ENCODE assay signal across 11 cellular contexts in the genomic region with DNA sequence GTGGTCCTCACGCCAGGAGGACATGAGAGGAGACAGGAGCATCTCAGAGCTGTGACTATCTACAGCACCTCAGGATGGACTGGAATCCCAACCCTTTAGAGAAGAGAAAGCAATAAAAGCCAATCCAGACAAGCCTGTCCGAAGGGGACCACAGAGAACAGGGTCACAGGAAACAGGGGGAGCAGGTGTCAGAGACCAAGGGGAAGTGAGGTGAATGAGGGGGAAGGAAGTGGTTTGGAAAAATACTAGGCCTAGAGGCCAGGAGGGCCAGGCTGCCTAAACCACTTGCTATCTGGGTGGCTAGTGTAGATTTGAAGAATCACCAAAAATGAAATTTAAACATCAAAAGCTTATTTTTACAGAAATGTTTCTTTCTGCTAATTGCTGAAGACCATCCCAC. TPM values are rescaled to one million over a fixed set of nuclear protein-coding genes. Genes with fewer than 3 reads are reported as not detected.
DNase-seq lines count a peak whose midpoint lies in the region; ATAC-seq, FAIRE-seq and TF ChIP-seq lines count a peak whose summit lies in the region.
"Had no signal": no experiment of that assay in that cellular context is flagged by ENCODE, and none has a peak within 500 bp of the region (broad histone marks: within the 10 kb centered on the region; RNA-seq: fewer than 3 reads in every experiment).

No MANE protein-coding gene starts in this region.

- TF ChIP-seq POLR2A in GM12891 (IDR thresholded peaks at IDR 0.05; ENCODE audit: low read depth, low read length): no peak

- ATAC-seq in GM19468 (IDR thresholded peaks at IDR 0.05; ENCODE audit: extremely low read depth, unreplicated experiment) (peak; percentile 34), HG03159 (IDR thresholded peaks at IDR 0.05; ENCODE audit: unreplicated experiment) (peak; percentile 89)

- peak overlapping the region; percentile 97 for H3K27ac ChIP-seq in angular gyrus (ENCODE audit: low read depth, low read length)
- H3K27ac ChIP-seq: prostate gland had no signal

- DNase-seq in GDM1 (lab: John Stamatoyannopoulos, UW) (peak; percentile 75), amniotic stem cell (lab: John Stamatoyannopoulos, UW) (no peak), Ammon's horn (ENCODE audit: low spot score) (no peak), DMS153 (lab: John Stamatoyannopoulos, UW) (no peak), GM12891 (ENCODE audit: insufficient read length, low spot score) (no peak)
- DNase-seq: NCI-H69, T1000 had no signal

- FAIRE-seq in GM12891 (lab: Jason Lieb, UNC): no peak

TF ChIP-seq in GM12891, 5 proteins besides CTCF, POLR2A, EP300 and RAD21:
- TF ChIP-seq SPI1 (IDR thresholded peaks at IDR 0.05; ENCODE audit: low read depth, low read length) (no peak), PAX5 (IDR thresholded peaks at IDR 0.05; ENCODE audit: insufficient read depth, low read length, severe bottlenecking) (no peak), POU2F2 (IDR thresholded peaks at IDR 0.05; ENCODE audit: low read depth, low read length) (no peak), POLR2AphosphoS5 (IDR thresholded peaks at IDR 0.05; ENCODE audit: low read depth, low read length) (no peak), TAF1 (IDR thresholded peaks at IDR 0.05; ENCODE audit: low read depth, low read length) (no peak)

RNA-seq across cellular contexts. Expression of gene TMTC4, which starts 16.2 kb away (rescaled TPM):
- polyA plus RNA-seq in GM12891 (2012; ENCODE audit: low read depth, missing spikeins): 4.3 TPM
